ENCODE assay signal across 1 cellular context in genomic region chr20:35541783-35542662, GRCh38.
TF ChIP-seq lines count a peak whose summit lies in the region.

Gene ERGIC3, plus strand, starts transcription at chr20:35542078. Its CDS starts 20 bp downstream, at chr20:35542098.

TF ChIP-seq in K562, 482 proteins besides CTCF, POLR2A, EP300 and RAD21 (continued from another document and continues in another):
- TF ChIP-seq HDAC2 (IDR thresholded peaks at IDR 0.05): peak; percentile 61; the same call in 1 of the 2 replicates
- no peak for TF ChIP-seq ZNF253 (CRISPR knock-in tag; conservative IDR thresholded peaks at IDR 0.05)
- no peak for TF ChIP-seq CLOCK (CRISPR knock-in tag; IDR thresholded peaks at IDR 0.05; ENCODE audit: borderline replicate concordance)
- no peak for TF ChIP-seq ZNF696 (CRISPR knock-in tag; conservative IDR thresholded peaks at IDR 0.05)
- 0 out of 2 replicates have a peak, but pooled peaks have one; percentile 24 for TF ChIP-seq ARID1B (IDR thresholded peaks at IDR 0.05)
- peak; percentile 61; the same call in 1 of the 2 replicates for TF ChIP-seq NFRKB (IDR thresholded peaks at IDR 0.05; ENCODE audit: low read depth)
- TF ChIP-seq ZNF699 (CRISPR knock-in tag; IDR thresholded peaks at IDR 0.05; ENCODE audit: insufficient replicate concordance): no peak
- TF ChIP-seq U2AF1 (optimal IDR thresholded peaks at IDR 0.05; ENCODE audit: low read depth, low read length): no peak
- no peak for TF ChIP-seq ARHGAP35 (IDR thresholded peaks at IDR 0.05; ENCODE audit: partially characterized antibody)
- 0 out of 2 replicates have a peak, but pooled peaks have one; percentile 22 for TF ChIP-seq TRIM28 (IDR thresholded peaks at IDR 0.05)
- no peak for TF ChIP-seq POLR2H (tag; IDR thresholded peaks at IDR 0.05; ENCODE audit: low read depth)
- peak; percentile 89 for TF ChIP-seq CHD1 (IDR thresholded peaks at IDR 0.05; ENCODE audit: low read length)
- no peak for TF ChIP-seq RBM15 (IDR thresholded peaks at IDR 0.05; ENCODE audit: insufficient read depth, low read length)
- no peak; the same call in 1 of the 2 replicates for TF ChIP-seq MTA3 (IDR thresholded peaks at IDR 0.05; ENCODE audit: borderline replicate concordance)
- TF ChIP-seq ZNF316 (IDR thresholded peaks at IDR 0.05): no peak
- TF ChIP-seq PHF21A (IDR thresholded peaks at IDR 0.05; ENCODE audit: borderline replicate concordance, low read depth): no peak
- no peak for TF ChIP-seq TAL1 (IDR thresholded peaks at IDR 0.05)
- TF ChIP-seq ETS2 (tag; IDR thresholded peaks at IDR 0.05; ENCODE audit: borderline replicate concordance, poor library complexity, severe bottlenecking): no peak
- TF ChIP-seq ZNF408 (CRISPR knock-in tag; IDR thresholded peaks at IDR 0.05; ENCODE audit: low read depth): no peak
- TF ChIP-seq NCOR1 (IDR thresholded peaks at IDR 0.05): no peak
- no peak for TF ChIP-seq NR1H2 (CRISPR knock-in tag; IDR thresholded peaks at IDR 0.05)
- no peak for TF ChIP-seq BRF1 (IDR thresholded peaks at IDR 0.05; ENCODE audit: borderline replicate concordance, extremely low read depth, insufficient read length)
- TF ChIP-seq XRCC4 (IDR thresholded peaks at IDR 0.05; ENCODE audit: extremely low read depth, insufficient read depth, insufficient read length): no peak
- peak; percentile 48 for TF ChIP-seq CEBPB (tag; IDR thresholded peaks at IDR 0.05)
- TF ChIP-seq ZNF449 (CRISPR knock-in tag; IDR thresholded peaks at IDR 0.05): no peak
- TF ChIP-seq TAF1 (IDR thresholded peaks at IDR 0.05; ENCODE audit: control insufficient read depth, extremely low read depth, insufficient read depth, low read length, severe bottlenecking): peak; percentile 52
- no peak for TF ChIP-seq ZNF431 (CRISPR knock-in tag; IDR thresholded peaks at IDR 0.05)
- no peak for TF ChIP-seq ZNF174 (CRISPR knock-in tag; IDR thresholded peaks at IDR 0.05)
- TF ChIP-seq PREB (CRISPR knock-in tag; IDR thresholded peaks at IDR 0.05): no peak
- TF ChIP-seq TSHZ1 (CRISPR knock-in tag; IDR thresholded peaks at IDR 0.05): no peak
- no peak for TF ChIP-seq ZSCAN29 (IDR thresholded peaks at IDR 0.05)
- no peak for TF ChIP-seq ZNF639 (CRISPR knock-in tag; conservative IDR thresholded peaks at IDR 0.05 in 1 of 2, IDR thresholded peaks at IDR 0.05 in 1 of 2)
- TF ChIP-seq CBX8 (IDR thresholded peaks at IDR 0.05; ENCODE audit: borderline replicate concordance, extremely low read depth, low read depth, low read length, poor library complexity, severe bottlenecking): no peak
- peak; percentile 45; the same call in 1 of the 2 replicates for TF ChIP-seq CREB3L1 (IDR thresholded peaks at IDR 0.05; ENCODE audit: borderline replicate concordance, low read depth)
- no peak; a peak in 1 of 4 replicates for TF ChIP-seq SRF (CRISPR knock-in tag; IDR thresholded peaks at IDR 0.05)
- no peak for TF ChIP-seq ZNF140 (CRISPR knock-in tag; IDR thresholded peaks at IDR 0.05)
- TF ChIP-seq ASH1L (IDR thresholded peaks at IDR 0.05; ENCODE audit: borderline replicate concordance, low read depth, partially characterized antibody): no peak
- TF ChIP-seq ZFPM2 (CRISPR knock-in tag; IDR thresholded peaks at IDR 0.05): no peak
- peak; percentile 86 for TF ChIP-seq MEIS2 (IDR thresholded peaks at IDR 0.05; ENCODE audit: partially characterized antibody)
- TF ChIP-seq HMGN3 (IDR thresholded peaks at IDR 0.05; ENCODE audit: borderline replicate concordance, extremely low read depth, insufficient read length, low read depth, low read length): peak; percentile 92
- no peak for TF ChIP-seq ZHX1 (conservative IDR thresholded peaks at IDR 0.05; ENCODE audit: low read length)
- no peak for TF ChIP-seq ZBTB49 (CRISPR knock-in tag; IDR thresholded peaks at IDR 0.05; ENCODE audit: borderline replicate concordance)
- TF ChIP-seq HCFC1 (IDR thresholded peaks at IDR 0.05; ENCODE audit: low read depth, low read length): peak; percentile 66
- no peak for TF ChIP-seq ZNF311 (CRISPR knock-in tag; IDR thresholded peaks at IDR 0.05)
- TF ChIP-seq RBM39 (optimal IDR thresholded peaks at IDR 0.05; ENCODE audit: low read depth, low read length): no peak
- no peak for TF ChIP-seq KHSRP (IDR thresholded peaks at IDR 0.05)
- no peak for TF ChIP-seq PCBP1 (IDR thresholded peaks at IDR 0.05; ENCODE audit: low read depth, low read length, poor library complexity, severe bottlenecking)
- TF ChIP-seq ZBTB33 (CRISPR knock-in tag; IDR thresholded peaks at IDR 0.05): no peak
- no peak; the same call in 1 of the 2 replicates for TF ChIP-seq HLTF (IDR thresholded peaks at IDR 0.05)
- TF ChIP-seq ARID2 (IDR thresholded peaks at IDR 0.05): no peak
